ENCODE assay signal across 1 cellular context in the genomic region with DNA sequence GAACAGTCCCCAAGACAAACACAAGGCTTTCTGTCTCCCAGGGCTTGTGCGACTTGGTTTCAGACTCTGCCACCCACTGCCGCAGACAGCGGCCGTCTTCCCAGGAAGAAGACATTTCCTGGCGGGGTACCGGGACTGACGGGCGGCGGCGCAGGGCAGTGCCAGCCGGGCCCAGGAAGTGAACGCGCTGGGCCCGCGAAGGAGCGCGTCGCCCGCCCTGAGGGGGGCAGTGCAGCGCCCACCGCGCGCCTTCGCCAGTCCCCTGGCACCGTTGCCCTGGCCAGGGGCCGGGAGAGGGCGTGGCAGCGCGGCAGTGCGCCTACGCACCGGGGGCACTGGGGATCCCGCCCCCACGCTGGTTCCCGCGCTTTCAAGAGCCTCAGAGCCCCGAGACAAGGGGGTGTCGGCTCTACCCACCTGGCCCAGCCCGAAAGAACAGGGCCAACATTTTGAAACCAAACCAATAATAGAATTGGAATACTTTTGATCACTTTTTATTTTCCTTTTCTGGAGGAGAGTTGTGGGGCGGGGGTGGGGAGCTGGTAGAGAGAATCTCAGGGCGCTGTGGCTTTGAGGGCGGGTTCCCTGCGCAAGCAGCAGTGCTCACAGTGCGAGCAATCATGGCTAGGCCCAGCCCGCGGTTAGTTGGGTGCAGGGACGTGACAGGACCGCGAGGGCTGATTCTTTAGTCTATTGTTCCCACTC.
TF ChIP-seq lines count a peak whose summit lies in the region.

No MANE protein-coding gene starts in this region.

TF ChIP-seq in GM23338, 12 proteins besides CTCF, POLR2A, EP300 and RAD21 (continued from another document):
- TF ChIP-seq, protein P1, sequence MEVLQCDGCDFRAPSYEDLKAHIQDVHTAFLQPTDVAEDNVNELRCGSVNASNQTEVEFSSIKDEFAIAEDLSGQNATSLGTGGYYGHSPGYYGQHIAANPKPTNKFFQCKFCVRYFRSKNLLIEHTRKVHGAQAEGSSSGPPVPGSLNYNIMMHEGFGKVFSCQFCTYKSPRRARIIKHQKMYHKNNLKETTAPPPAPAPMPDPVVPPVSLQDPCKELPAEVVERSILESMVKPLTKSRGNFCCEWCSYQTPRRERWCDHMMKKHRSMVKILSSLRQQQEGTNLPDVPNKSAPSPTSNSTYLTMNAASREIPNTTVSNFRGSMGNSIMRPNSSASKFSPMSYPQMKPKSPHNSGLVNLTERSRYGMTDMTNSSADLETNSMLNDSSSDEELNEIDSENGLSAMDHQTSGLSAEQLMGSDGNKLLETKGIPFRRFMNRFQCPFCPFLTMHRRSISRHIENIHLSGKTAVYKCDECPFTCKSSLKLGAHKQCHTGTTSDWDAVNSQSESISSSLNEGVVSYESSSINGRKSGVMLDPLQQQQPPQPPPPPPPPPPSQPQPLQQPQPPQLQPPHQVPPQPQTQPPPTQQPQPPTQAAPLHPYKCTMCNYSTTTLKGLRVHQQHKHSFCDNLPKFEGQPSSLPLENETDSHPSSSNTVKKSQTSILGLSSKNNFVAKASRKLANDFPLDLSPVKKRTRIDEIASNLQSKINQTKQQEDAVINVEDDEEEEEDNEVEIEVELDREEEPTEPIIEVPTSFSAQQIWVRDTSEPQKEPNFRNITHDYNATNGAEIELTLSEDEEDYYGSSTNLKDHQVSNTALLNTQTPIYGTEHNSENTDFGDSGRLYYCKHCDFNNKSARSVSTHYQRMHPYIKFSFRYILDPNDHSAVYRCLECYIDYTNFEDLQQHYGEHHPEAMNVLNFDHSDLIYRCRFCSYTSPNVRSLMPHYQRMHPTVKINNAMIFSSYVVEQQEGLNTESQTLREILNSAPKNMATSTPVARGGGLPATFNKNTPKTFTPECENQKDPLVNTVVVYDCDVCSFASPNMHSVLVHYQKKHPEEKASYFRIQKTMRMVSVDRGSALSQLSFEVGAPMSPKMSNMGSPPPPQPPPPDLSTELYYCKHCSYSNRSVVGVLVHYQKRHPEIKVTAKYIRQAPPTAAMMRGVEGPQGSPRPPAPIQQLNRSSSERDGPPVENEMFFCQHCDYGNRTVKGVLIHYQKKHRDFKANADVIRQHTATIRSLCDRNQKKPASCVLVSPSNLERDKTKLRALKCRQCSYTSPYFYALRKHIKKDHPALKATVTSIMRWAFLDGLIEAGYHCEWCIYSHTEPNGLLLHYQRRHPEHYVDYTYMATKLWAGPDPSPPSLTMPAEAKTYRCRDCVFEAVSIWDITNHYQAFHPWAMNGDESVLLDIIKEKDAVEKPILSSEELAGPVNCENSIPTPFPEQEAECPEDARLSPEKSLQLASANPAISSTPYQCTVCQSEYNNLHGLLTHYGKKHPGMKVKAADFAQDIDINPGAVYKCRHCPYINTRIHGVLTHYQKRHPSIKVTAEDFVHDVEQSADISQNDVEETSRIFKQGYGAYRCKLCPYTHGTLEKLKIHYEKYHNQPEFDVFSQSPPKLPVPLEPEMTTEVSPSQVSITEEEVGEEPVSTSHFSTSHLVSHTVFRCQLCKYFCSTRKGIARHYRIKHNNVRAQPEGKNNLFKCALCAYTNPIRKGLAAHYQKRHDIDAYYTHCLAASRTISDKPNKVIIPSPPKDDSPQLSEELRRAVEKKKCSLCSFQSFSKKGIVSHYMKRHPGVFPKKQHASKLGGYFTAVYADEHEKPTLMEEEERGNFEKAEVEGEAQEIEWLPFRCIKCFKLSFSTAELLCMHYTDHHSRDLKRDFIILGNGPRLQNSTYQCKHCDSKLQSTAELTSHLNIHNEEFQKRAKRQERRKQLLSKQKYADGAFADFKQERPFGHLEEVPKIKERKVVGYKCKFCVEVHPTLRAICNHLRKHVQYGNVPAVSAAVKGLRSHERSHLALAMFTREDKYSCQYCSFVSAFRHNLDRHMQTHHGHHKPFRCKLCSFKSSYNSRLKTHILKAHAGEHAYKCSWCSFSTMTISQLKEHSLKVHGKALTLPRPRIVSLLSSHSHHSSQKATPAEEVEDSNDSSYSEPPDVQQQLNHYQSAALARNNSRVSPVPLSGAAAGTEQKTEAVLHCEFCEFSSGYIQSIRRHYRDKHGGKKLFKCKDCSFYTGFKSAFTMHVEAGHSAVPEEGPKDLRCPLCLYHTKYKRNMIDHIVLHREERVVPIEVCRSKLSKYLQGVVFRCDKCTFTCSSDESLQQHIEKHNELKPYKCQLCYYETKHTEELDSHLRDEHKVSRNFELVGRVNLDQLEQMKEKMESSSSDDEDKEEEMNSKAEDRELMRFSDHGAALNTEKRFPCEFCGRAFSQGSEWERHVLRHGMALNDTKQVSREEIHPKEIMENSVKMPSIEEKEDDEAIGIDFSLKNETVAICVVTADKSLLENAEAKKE (CRISPR knock-in tag; IDR thresholded peaks at IDR 0.05): no peak
- TF ChIP-seq EZH2 (IDR thresholded peaks at IDR 0.05; ENCODE audit: low read depth, unreplicated experiment) (no peak), ZNF114 (CRISPR knock-in tag; IDR thresholded peaks at IDR 0.05) (no peak)
